In the genomic region with DNA sequence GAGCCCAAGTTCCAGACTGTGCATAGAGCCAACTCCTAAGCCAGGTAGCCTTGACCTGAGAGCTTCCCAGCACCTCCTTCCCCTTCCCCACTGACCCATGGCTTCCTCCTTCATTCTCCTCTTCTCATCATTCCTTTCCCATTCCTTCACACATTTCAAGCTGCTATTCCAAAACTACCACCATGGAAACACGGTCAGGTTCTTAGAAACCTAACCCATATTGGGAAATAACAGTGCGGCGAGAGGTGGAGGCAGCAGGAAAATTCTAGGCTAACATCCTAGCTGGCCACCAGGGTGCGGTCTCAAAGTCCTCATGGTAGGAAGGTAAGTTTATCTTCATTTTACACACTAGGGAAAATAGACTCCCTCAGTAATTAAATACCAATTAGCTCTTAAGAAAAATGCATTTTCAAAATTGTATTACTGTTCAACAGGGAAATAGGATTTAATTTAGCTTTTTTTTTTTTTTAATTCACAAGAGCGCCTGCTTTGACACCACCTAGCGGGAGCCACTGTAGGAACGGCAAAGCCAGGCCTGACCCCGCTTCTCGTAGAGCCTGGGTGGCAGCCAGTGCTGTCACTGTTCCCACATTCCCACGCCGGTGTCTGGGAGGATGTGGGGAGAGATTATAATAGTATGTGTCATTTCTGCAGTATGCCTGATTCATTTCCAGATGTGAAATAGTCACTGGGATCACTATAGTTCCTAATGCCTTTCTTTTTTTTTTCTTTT, we compare ENCODE assay signal across 8 cellular contexts. TPM values are rescaled to one million over a fixed set of nuclear protein-coding genes. Genes with fewer than 3 reads are reported as not detected.
DNase-seq lines count a peak whose midpoint lies in the region; ATAC-seq and TF ChIP-seq lines count a peak whose summit lies in the region.

No MANE protein-coding gene starts in this region.

- H3K4me3 ChIP-seq in A673 (ENCODE audit: low read depth, low read length, poor library complexity, severe bottlenecking) (no peak overlapping the region), Karpas-422 (ENCODE audit: low read length) (no peak overlapping the region), mammary epithelial cell (replicated peaks in 1 of 3; ENCODE audit: insufficient read depth in 1 of 3, low read depth in 2 of 3, low read length in 3 of 3) (no peak overlapping the region), lower leg skin (ENCODE audit: low read depth, poor library complexity, severe bottlenecking) (no peak overlapping the region)

- CTCF ChIA-PET in A673 (lab: Charles Lee) (interaction anchor here (0.6 kb wide), 1 partner anchor 1081 kb away, joined by 3 read pairs; no protein-coding TSS in a partner anchor), mammary epithelial cell (lab: Charles Lee; ENCODE audit: low non-redundant PET) (interaction anchor here (0.6 to 0.7 kb wide), 10 partner anchors 12 to 515 kb away, joined by 3 to 7 read pairs (median 4); no protein-coding TSS in a partner anchor)

- H3K4me2 ChIP-seq in Karpas-422 (ENCODE audit: low read depth, low read length, poor library complexity, severe bottlenecking) (no peak overlapping the region), mammary epithelial cell (ENCODE audit: insufficient read depth, low read depth, low read length) (peak overlapping the region; percentile 35)

- ATAC-seq in GM18868 (IDR thresholded peaks at IDR 0.05; ENCODE audit: unreplicated experiment), result no peak

- no peaks in the 10 kb centered on the region for H3K79me2 ChIP-seq in Karpas-422 (ENCODE audit: low read length)
- no peaks in the 10 kb centered on the region for H3K79me2 ChIP-seq in mammary epithelial cell (ENCODE audit: insufficient read depth, low read length)

- no peak overlapping the region for H3K9ac ChIP-seq in Karpas-422 (ENCODE audit: low read length)
- peak overlapping the region; percentile 31 for H3K9ac ChIP-seq in mammary epithelial cell (ENCODE audit: insufficient read depth, low read length)

- H3K9me2 ChIP-seq in Karpas-422 (replicated peaks; ENCODE audit: insufficient read depth, low read length), result no peaks in the 10 kb centered on the region

- H2AFZ ChIP-seq in Karpas-422 (ENCODE audit: low read length) (no peak overlapping the region), mammary epithelial cell (ENCODE audit: low read depth, low read length) (peak overlapping the region; percentile 38)

- TF ChIP-seq CTCF in A673 (conservative IDR thresholded peaks at IDR 0.05; ENCODE audit: low read depth, low read length) (peak; percentile 58), mammary epithelial cell (conservative IDR thresholded peaks at IDR 0.05 in 1 of 2, IDR thresholded peaks at IDR 0.05 in 1 of 2; ENCODE audit: extremely low read depth in 1 of 2, insufficient read depth in 1 of 2, low read depth in 1 of 2, low read length in 2 of 2) (peak; percentile 62), lower leg skin (IDR thresholded peaks at IDR 0.05) (no peak)

- no peak overlapping the region for H3K27ac ChIP-seq in A673 (ENCODE audit: low read depth, low read length, poor library complexity, severe bottlenecking)
- no peak overlapping the region for H3K27ac ChIP-seq in Karpas-422 (ENCODE audit: low read length)
- peak overlapping the region; percentile 91 for H3K27ac ChIP-seq in mammary epithelial cell (ENCODE audit: insufficient read depth, low read depth, low read length)

- in situ Hi-C loops in mammary epithelial cell (cut with MboI; ENCODE audit: low sequenced_read_pairs in 2 of 2), result no loop called here

- POLR2A ChIA-PET in A673 (lab: Charles Lee; ENCODE audit: low non-redundant PET), result no interaction called here

- no peaks in the 10 kb centered on the region for H4K20me1 ChIP-seq in Karpas-422 (ENCODE audit: insufficient read depth, low read depth, low read length)
- no peaks in the 10 kb centered on the region for H4K20me1 ChIP-seq in mammary epithelial cell (ENCODE audit: insufficient read depth, low read length)

- BruUV-seq in A673 (replicated peaks; lab: Mats Ljungman, UMichigan) (no TSS peak), mammary epithelial cell (replicated peaks; lab: Mats Ljungman, UMichigan) (no TSS peak)

- H3K36me3 ChIP-seq in A673 (ENCODE audit: insufficient read depth, low read length, poor library complexity, severe bottlenecking), result no peaks in the 10 kb centered on the region
- H3K36me3 ChIP-seq in Karpas-422 (ENCODE audit: insufficient read depth, low read length), result no peaks in the 10 kb centered on the region
- H3K36me3 ChIP-seq in mammary epithelial cell (ENCODE audit: insufficient read depth, low read length), result no peaks in the 10 kb centered on the region

- H3K9me3 ChIP-seq in A673 (ENCODE audit: low read depth, low read length, poor library complexity, severe bottlenecking), result no peaks in the 10 kb centered on the region
- H3K9me3 ChIP-seq in Karpas-422 (ENCODE audit: low read length), result no peaks in the 10 kb centered on the region
- no peaks in the 10 kb centered on the region for H3K9me3 ChIP-seq in mammary epithelial cell (replicated peaks; ENCODE audit: insufficient read depth, low read length)

- peak; percentile 37 for DNase-seq in A673 (ENCODE audit: low spot score)
- peak; percentile 68 for DNase-seq in Karpas-422
- DNase-seq in mammary epithelial cell, result peak; percentile 95
- peak; percentile 63 to 95 for DNase-seq in lower leg skin (ENCODE audit: low spot score in 2 of 2)
- no peak for DNase-seq in NCI-H2107 (lab: John Stamatoyannopoulos, UW)
- DNase-seq in DMS79 treated with DMSO at 0.1 percent for 48 hours (lab: John Stamatoyannopoulos, UW), result no peak
- DNase-seq in pons (ENCODE audit: low spot score), result no peak

- no peak for TF ChIP-seq POLR2A in lower leg skin (IDR thresholded peaks at IDR 0.05)

- no peaks in the 10 kb centered on the region for H3K4me1 ChIP-seq in A673 (ENCODE audit: insufficient read depth, low read length, poor library complexity, severe bottlenecking)
- H3K4me1 ChIP-seq in Karpas-422 (ENCODE audit: low read length), result peaks cover 7% of the 10 kb centered on the region
- peaks cover 43% of the 10 kb centered on the region for H3K4me1 ChIP-seq in mammary epithelial cell (ENCODE audit: insufficient read depth, low read length)

- WGBS in mammary epithelial cell (ENCODE audit: low coverage, missing lambda C conversion rate), result 3% methylated on average over 11 of the region's 11 CpGs
- 18 to 27% methylated on average over 11 of the region's 11 CpGs for whole genome bisulfite sequencing in lower leg skin, 2 donors

- intact Hi-C loops in A673 (cut with micrococcal nuclease; ENCODE audit: unreplicated experiment), result no loop called here
- intact Hi-C loops in mammary epithelial cell (cut with micrococcal nuclease), result loop anchor here (1.0 kb wide), 3 partner anchors 15 to 28 kb away; no protein-coding TSS in a partner anchor
- intact Hi-C loops in lower leg skin (cut with DNase I; ENCODE audit: low total_unique reads), result no loop called here

- dilution Hi-C loops in mammary epithelial cell (cut with HindIII; ENCODE audit: low sequenced_read_pairs), result no loop called here

- no peaks in the 10 kb centered on the region for H3K27me3 ChIP-seq in A673 (replicated peaks; ENCODE audit: insufficient read depth, low read depth, low read length, poor library complexity)
- H3K27me3 ChIP-seq in Karpas-422 (ENCODE audit: low read length), result no peaks in the 10 kb centered on the region
- no peaks in the 10 kb centered on the region for H3K27me3 ChIP-seq in mammary epithelial cell (ENCODE audit: insufficient read depth, low read length)

RNA-seq across cellular contexts. Expression of a gene that starts 14.0 kb away (rescaled TPM):
- 0.50 and 0.54 TPM in 2 replicates for total RNA-seq in A673 (2021)
- 0.67 and 3.9 TPM in 2 replicates for total RNA-seq in Karpas-422 (2014; rRNA removed; shearing (Covaris generic); ENCODE audit: low replicate concordance)
- total RNA-seq in mammary epithelial cell, result 100 to 1,000 TPM; 150 to 240 TPM
- 121 TPM for polyA plus RNA-seq in mammary epithelial cell
- polyA minus RNA-seq in mammary epithelial cell, result 50.6 TPM
- 10 to 100 TPM in 3 of 4 donors, 1 to 10 TPM in 1; 9.7 to 35.6 (median 18.3) TPM for total RNA-seq in lower leg skin

RNA-seq across cellular contexts. Expression of a gene that starts 16.7 kb away (rescaled TPM):
- total RNA-seq in A673 (2021) (77.5 and 89.2 TPM in 2 replicates), mammary epithelial cell (10 to 100 TPM; 56.4 to 84.0 TPM), lower leg skin (10 to 100 TPM; 35.8 to 72.3 (median 62.2) TPM)
- 27.6 and 41.1 TPM in 2 replicates for total RNA-seq in Karpas-422 (2014; rRNA removed; shearing (Covaris generic); ENCODE audit: low replicate concordance)
- 70.3 TPM for polyA plus RNA-seq in mammary epithelial cell
- polyA minus RNA-seq in mammary epithelial cell, result 154 TPM

Comparison
In these comparisons a context has a peak if more than half of its experiments do, and no peak if none do; other contexts are left out.
1. DNase-seq: peak in A673 (single experiment), Karpas-422 (single experiment), mammary epithelial cell (single experiment) and lower leg skin (2 of 2); none in NCI-H2107 (single experiment), DMS79 treated with DMSO at 0.1 percent for 48 hours (single experiment) and pons (single experiment).
2. CTCF ChIP-seq: peak in A673 (single experiment) and mammary epithelial cell (2 of 2); none in lower leg skin (0 of 3).